ENCODE assay signal across 8 cellular contexts in the genomic region with DNA sequence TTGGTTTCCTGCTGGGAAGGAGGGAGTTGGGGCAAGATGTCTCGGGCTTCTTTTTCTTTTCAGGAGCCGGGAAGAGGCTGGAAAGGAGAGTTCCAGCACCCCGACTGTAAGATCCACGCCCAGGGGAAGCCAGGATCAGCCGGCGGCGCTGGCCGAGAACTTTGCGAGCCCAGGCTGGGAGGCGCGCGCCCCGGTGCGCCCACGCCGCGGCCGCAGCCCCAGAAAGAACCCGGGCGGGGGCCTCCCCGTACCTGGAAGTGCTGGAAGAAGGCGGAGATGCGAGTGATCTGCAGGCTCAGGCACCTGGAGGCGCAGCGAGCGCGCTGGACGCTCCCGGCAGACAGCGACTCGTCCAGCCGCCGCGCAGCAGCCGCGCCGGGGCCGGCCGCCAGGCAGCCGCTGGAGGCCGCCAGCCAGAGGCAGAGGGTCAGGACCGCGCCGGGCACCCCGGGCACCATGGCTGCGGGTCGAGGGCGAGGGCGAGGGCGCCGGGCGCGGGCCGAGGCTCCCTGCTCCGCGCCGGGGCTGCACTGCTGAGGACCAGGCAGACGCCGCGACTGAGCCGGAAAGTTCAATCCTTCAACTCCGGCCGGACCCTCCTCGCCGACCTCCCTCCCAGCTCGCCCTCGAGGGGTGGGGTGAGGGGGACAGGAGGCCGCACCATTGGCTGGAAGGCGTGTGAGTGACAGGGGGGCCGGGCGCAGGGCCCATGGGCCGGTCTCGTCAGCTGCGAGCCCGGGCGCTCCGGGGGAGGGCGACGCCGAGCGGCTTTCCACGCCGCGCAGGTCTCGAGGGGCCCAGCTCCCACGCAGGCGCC. TPM values are rescaled to one million over a fixed set of nuclear protein-coding genes. Genes with fewer than 3 reads are reported as not detected.
DNase-seq lines count a peak whose midpoint lies in the region; ATAC-seq, FAIRE-seq and TF ChIP-seq lines count a peak whose summit lies in the region.

Gene ANOS1 (minus strand): TSS at position 559 of the 817 bp plus-strand sequence. CDS start 101 bp downstream, at position 458.

- no TSS peak for BruUV-seq in MCF 10A (replicated peaks; lab: Mats Ljungman, UMichigan)

- H3K4me3 Mint-ChIP-seq in MCF 10A (ENCODE audit: unreplicated experiment), result peak within 1 kb of the TSS; percentile 62

- CTCF ChIA-PET in MCF 10A (lab: Yijun Ruan, JAX), result no interaction called here

- ATAC-seq in HG02938 (IDR thresholded peaks at IDR 0.05; ENCODE audit: unreplicated experiment), result no peak

- DNase-seq in HTR-8/SVneo (ENCODE audit: insufficient read length, low spot score) (peak; percentile 31), MCF 10A (ENCODE audit: unreplicated experiment) (no peak), kidney tubule cell (ENCODE audit: low spot score) (peak; percentile 57), substantia nigra (lab: John Stamatoyannopoulos, UW) (peak in 47 of 49 donors; percentile 1 to 79 (median 38)), GM19238 (ENCODE audit: insufficient read length, low spot score) (no peak), GF-D8 (lab: John Stamatoyannopoulos, UW) (no peak)

- intact Hi-C loops in MCF 10A (cut with micrococcal nuclease), result no loop called here

- TF ChIP-seq CTCF in 22Rv1 (IDR thresholded peaks at IDR 0.05), result 0 out of 2 replicates have a peak, but pooled peaks have one; percentile 19
- no peak for TF ChIP-seq CTCF in MCF 10A (IDR thresholded peaks at IDR 0.05; ENCODE audit: unreplicated experiment)

- POLR2A ChIA-PET in MCF 10A (lab: Yijun Ruan, JAX), result no interaction called here

- FAIRE-seq in HTR-8/SVneo (lab: Jason Lieb, UNC), result no peak

- H3K9me3 Mint-ChIP-seq in MCF 10A (ENCODE audit: unreplicated experiment), result peaks cover 8% of the 10 kb centered on the region

- H3K4me1 Mint-ChIP-seq in MCF 10A (ENCODE audit: insufficient read depth, unreplicated experiment), result no peaks in the 10 kb centered on the region

- peaks cover 8% of the 10 kb centered on the region for H3K27me3 Mint-ChIP-seq in MCF 10A (ENCODE audit: insufficient read depth, unreplicated experiment)

- no peaks in the 10 kb centered on the region for H3K36me3 Mint-ChIP-seq in MCF 10A (ENCODE audit: insufficient read depth, unreplicated experiment)

- H3K27ac ChIP-seq in 22Rv1 (no peak within 1 kb of the TSS; the same call in 1 of the 2 replicates), substantia nigra (ENCODE audit: low read depth, low read length, poor library complexity, severe bottlenecking) (no peak within 1 kb of the TSS)

- H3K27ac Mint-ChIP-seq in MCF 10A (ENCODE audit: low read depth, unreplicated experiment), result no peak within 1 kb of the TSS

RNA-seq across cellular contexts. Expression of gene ANOS1, which starts in this region (rescaled TPM):
- total RNA-seq in MCF 10A (2022), result 0.05 and 0.20 TPM in 2 replicates

Comparison
In these comparisons a context has a peak if more than half of its experiments do, and no peak if none do; other contexts are left out.
1. DNase-seq: peak in HTR-8/SVneo (single experiment), kidney tubule cell (single experiment) and substantia nigra (47 of 49); none in MCF 10A (single experiment), GM19238 (single experiment) and GF-D8 (single experiment).